Comparison of ENCODE assay signal across 8 cellular contexts in the genomic region with DNA sequence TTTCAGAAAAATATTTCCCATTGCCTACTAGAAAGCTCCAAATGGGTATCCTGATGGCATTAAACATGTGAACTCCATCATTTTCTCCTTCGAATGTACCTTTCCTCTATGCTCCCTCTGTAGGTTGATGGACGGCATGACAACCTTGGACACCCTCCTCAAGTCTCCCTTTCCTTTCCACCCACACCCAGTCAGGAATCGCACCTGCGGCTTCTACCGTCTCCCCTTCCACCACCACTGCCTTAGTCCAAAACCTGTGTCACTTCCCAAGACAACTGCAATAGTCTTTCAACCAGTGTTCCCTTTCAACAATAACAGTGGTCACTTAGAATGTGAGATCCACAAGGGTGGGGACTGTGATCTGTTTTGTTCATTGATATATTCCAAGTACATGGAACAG.
DNase-seq lines count a peak whose midpoint lies in the region; ATAC-seq and TF ChIP-seq lines count a peak whose summit lies in the region.

No MANE protein-coding gene starts in this region.

- H3K9me3 ChIP-seq in transverse colon, result no peaks in the 10 kb centered on the region

- 46 to 61% methylated on average over 5 of the region's 5 CpGs for WGBS in transverse colon (ENCODE audit: low coverage in 1 of 2), 2 donors

- no peaks in the 10 kb centered on the region for H3K27me3 ChIP-seq in transverse colon

- no peaks in the 10 kb centered on the region for H3K4me1 ChIP-seq in transverse colon

- no peak overlapping the region for H3K4me3 ChIP-seq in transverse colon

- ATAC-seq in HG03342 (IDR thresholded peaks at IDR 0.05; ENCODE audit: unreplicated experiment) (no peak), HG03354 (IDR thresholded peaks at IDR 0.05; ENCODE audit: poor library complexity, severe bottlenecking, unreplicated experiment) (no peak), GM18519 (IDR thresholded peaks at IDR 0.05; ENCODE audit: low FRiP score, unreplicated experiment) (no peak)

- CTCF ChIA-PET in activated CD4-positive, alpha-beta T cell treated with anti-CD3 and anti-CD28 coated beads, Interleukin-2, amount 10 ng/mL, durations not matched to agents 7 days and 5 days (lab: Charles Lee), result no interaction called here

- TF ChIP-seq CTCF in transverse colon (IDR thresholded peaks at IDR 0.05), result peak; percentile 30 to 64 (median 53)

- no peaks in the 10 kb centered on the region for H3K9me3 Mint-ChIP-seq in activated CD4-positive, alpha-beta T cell treated with anti-CD3 and anti-CD28 coated beads, Interleukin-2, amount 10 ng/mL, durations not matched to agents 24 days and 14 days
- H3K9me3 Mint-ChIP-seq in activated CD4-positive, alpha-beta T cell treated with anti-CD3 and anti-CD28 coated beads, Interleukin-2, amount 10 ng/mL, durations not matched to agents 7 days and 5 days, result no peaks in the 10 kb centered on the region

- no peak for TF ChIP-seq EP300 in transverse colon (IDR thresholded peaks at IDR 0.05; ENCODE audit: low read depth)

- intact Hi-C loops in activated CD4-positive, alpha-beta T cell treated with anti-CD3 and anti-CD28 coated beads, Interleukin-2, amount 10 ng/mL, durations not matched to agents 24 days and 14 days (cut with micrococcal nuclease), result loop anchor here (10.0 kb wide), 1 partner anchor 240 kb away; no protein-coding TSS in a partner anchor
- intact Hi-C loops in transverse colon (cut with DNase I; ENCODE audit: low total_unique reads), result no loop called here

- H3K36me3 Mint-ChIP-seq in activated CD4-positive, alpha-beta T cell treated with anti-CD3 and anti-CD28 coated beads, Interleukin-2, amount 10 ng/mL, durations not matched to agents 24 days and 14 days (ENCODE audit: low read depth), result no peaks in the 10 kb centered on the region
- H3K36me3 Mint-ChIP-seq in activated CD4-positive, alpha-beta T cell treated with anti-CD3 and anti-CD28 coated beads, Interleukin-2, amount 10 ng/mL, durations not matched to agents 7 days and 5 days (ENCODE audit: low read depth), result no peaks in the 10 kb centered on the region

- peaks cover 10% of the 10 kb centered on the region for H3K27me3 Mint-ChIP-seq in activated CD4-positive, alpha-beta T cell treated with anti-CD3 and anti-CD28 coated beads, Interleukin-2, amount 10 ng/mL, durations not matched to agents 24 days and 14 days
- H3K27me3 Mint-ChIP-seq in activated CD4-positive, alpha-beta T cell treated with anti-CD3 and anti-CD28 coated beads, Interleukin-2, amount 10 ng/mL, durations not matched to agents 7 days and 5 days, result no peaks in the 10 kb centered on the region

- H3K4me1 Mint-ChIP-seq in activated CD4-positive, alpha-beta T cell treated with anti-CD3 and anti-CD28 coated beads, Interleukin-2, amount 10 ng/mL, durations not matched to agents 24 days and 14 days, result peaks cover 5% of the 10 kb centered on the region
- no peaks in the 10 kb centered on the region for H3K4me1 Mint-ChIP-seq in activated CD4-positive, alpha-beta T cell treated with anti-CD3 and anti-CD28 coated beads, Interleukin-2, amount 10 ng/mL, durations not matched to agents 7 days and 5 days

- no peak for TF ChIP-seq POLR2A in transverse colon (IDR thresholded peaks at IDR 0.05)

- no peak overlapping the region for H3K27ac Mint-ChIP-seq in activated CD4-positive, alpha-beta T cell treated with anti-CD3 and anti-CD28 coated beads, Interleukin-2, amount 10 ng/mL, durations not matched to agents 24 days and 14 days
- H3K27ac Mint-ChIP-seq in activated CD4-positive, alpha-beta T cell treated with anti-CD3 and anti-CD28 coated beads, Interleukin-2, amount 10 ng/mL, durations not matched to agents 7 days and 5 days, result no peak overlapping the region

- no peak overlapping the region for H3K27ac ChIP-seq in transverse colon

- peak; percentile 59 for DNase-seq in activated CD4-positive, alpha-beta T cell treated with anti-CD3 and anti-CD28 coated beads, Interleukin-2, amount 10 ng/mL, durations not matched to agents 24 days and 14 days
- no peak for DNase-seq in activated CD4-positive, alpha-beta T cell treated with anti-CD3 and anti-CD28 coated beads, Interleukin-2, amount 10 ng/mL, durations not matched to agents 7 days and 5 days
- DNase-seq in NCI-H526 treated with DMSO at 0.1 percent for 48 hours (lab: John Stamatoyannopoulos, UW), result peak; percentile 8
- peak; percentile 5 for DNase-seq in fibroblast of gingiva (ENCODE audit: low read depth)
- no peak for DNase-seq in transverse colon

- POLR2A ChIA-PET in activated CD4-positive, alpha-beta T cell treated with anti-CD3 and anti-CD28 coated beads, Interleukin-2, amount 10 ng/mL, durations not matched to agents 7 days and 5 days (lab: Charles Lee), result no interaction called here

- H3K4me3 Mint-ChIP-seq in activated CD4-positive, alpha-beta T cell treated with anti-CD3 and anti-CD28 coated beads, Interleukin-2, amount 10 ng/mL, durations not matched to agents 24 days and 14 days, result no peak overlapping the region
- no peak overlapping the region for H3K4me3 Mint-ChIP-seq in activated CD4-positive, alpha-beta T cell treated with anti-CD3 and anti-CD28 coated beads, Interleukin-2, amount 10 ng/mL, durations not matched to agents 7 days and 5 days

- in situ Hi-C loops in transverse colon (cut with MboI; ENCODE audit: low pct_ligation_motif_present in 1 of 4, low pct_unique_long_range_greater_than_20kb in 1 of 4, low sequenced_read_pairs in 3 of 4), result loop anchor here in 3 of 4 donors (25.0 kb wide), 2 partner anchors 232 to 507 kb away; partner anchors contain the start of gene AXIN2 (in 1 of the 3)

- H3K36me3 ChIP-seq in transverse colon, result no peaks in the 10 kb centered on the region

Comparison
In these comparisons a context has a peak if more than half of its experiments do, and no peak if none do; other contexts are left out.
1. DNase-seq: peak in activated CD4-positive, alpha-beta T cell treated with anti-CD3 and anti-CD28 coated beads, Interleukin-2, amount 10 ng/mL, durations not matched to agents 24 days and 14 days (single experiment), NCI-H526 treated with DMSO at 0.1 percent for 48 hours (single experiment) and fibroblast of gingiva (single experiment); none in activated CD4-positive, alpha-beta T cell treated with anti-CD3 and anti-CD28 coated beads, Interleukin-2, amount 10 ng/mL, durations not matched to agents 7 days and 5 days (single experiment) and transverse colon (single experiment).